In the genomic region with DNA sequence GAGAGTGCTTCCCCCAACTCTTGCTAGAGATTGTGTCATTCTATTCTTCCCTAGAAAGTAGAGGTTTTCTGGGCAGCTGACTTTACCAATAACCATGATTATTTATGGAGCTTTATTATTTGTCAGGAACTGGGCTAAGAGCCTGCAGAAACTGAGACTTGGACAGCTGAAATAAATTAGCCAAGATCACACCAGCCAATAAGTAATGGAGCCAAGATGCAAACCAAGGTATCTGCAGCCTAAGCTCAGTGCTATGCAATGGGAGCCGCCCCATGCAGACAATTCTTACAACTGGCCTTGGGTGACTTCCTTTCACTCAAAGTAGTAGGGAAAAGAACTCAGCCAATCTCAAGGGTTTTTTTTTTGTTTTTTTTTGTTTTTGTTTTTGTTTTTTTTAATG, we compare ENCODE assay signal across 21 cellular contexts.
A peak's percentile ranks its signal among the peaks of the same experiment; 100 is the strongest.
DNase-seq lines count a peak whose midpoint lies in the region; ATAC-seq, FAIRE-seq and TF ChIP-seq lines count a peak whose summit lies in the region.
"Had no signal": no experiment of that assay in that cellular context is flagged by ENCODE, and none has a peak within 500 bp of the region (broad histone marks: within the 10 kb centered on the region; RNA-seq: fewer than 3 reads in every experiment).

No MANE protein-coding gene starts in this region.

- WGBS in H1 (ENCODE audit: extremely low coverage in 1 of 2, insufficient coverage in 1 of 2, insufficient read length in 1 of 2, insufficient replicate concordance in 2 of 2, low coverage in 1 of 2, low lambda C conversion rate in 2 of 2, missing lambda C conversion rate in 1 of 2), 2 experiments, result 72% methylated on average over 1 of the region's 1 CpG; no CpG with 5 or more reads in 1 of the 2 experiments
- no CpG with 5 or more reads among the region's 1 CpG for WGBS in mesendoderm (ENCODE audit: extremely low coverage, insufficient coverage, low lambda C conversion rate)
- 75% methylated on average over 1 of the region's 1 CpG for WGBS in mammary epithelial cell (ENCODE audit: low coverage, missing lambda C conversion rate)

- intact Hi-C loops in mammary epithelial cell (cut with micrococcal nuclease), result no loop called here

- H3K4me3 Mint-ChIP-seq in T-cell, result no peak overlapping the region
- H3K4me3 Mint-ChIP-seq: stimulated activated naive B cell treated with anti-CD40 and anti-IgM and Interleukin-4, amounts not matched to agents 10 μg/mL and 1 μg/mL and 100 μg/mL, for 72 hours had no signal

- BruUV-seq in mammary epithelial cell (replicated peaks; lab: Mats Ljungman, UMichigan), result no TSS peak

- H3K9me3 Mint-ChIP-seq in T-cell, result peaks cover 0 to 9% (median 0%) of the 10 kb centered on the region in 3 donors

- dilution Hi-C loops in mammary epithelial cell (cut with HindIII; ENCODE audit: low sequenced_read_pairs), result no loop called here

- no peak for FAIRE-seq in H1 (lab: Jason Lieb, UNC)
- FAIRE-seq: A549 had no signal

- no peaks in the 10 kb centered on the region for H3K23me2 ChIP-seq in H1 (ENCODE audit: low read depth, low read length)

- no peaks in the 10 kb centered on the region for H3K36me3 Mint-ChIP-seq in T-cell
- H3K36me3 Mint-ChIP-seq: stimulated activated naive B cell treated with anti-CD40 and anti-IgM and Interleukin-4, amounts not matched to agents 10 μg/mL and 1 μg/mL and 100 μg/mL, for 72 hours had no signal

- 0 out of 2 replicates have a peak overlapping the region, but pooled peaks have one; percentile 9 for H2AFZ ChIP-seq in H1 (ENCODE audit: low read length)
- H2AFZ ChIP-seq in mammary epithelial cell (ENCODE audit: low read depth, low read length), result no peak overlapping the region

- H4K20me1 ChIP-seq in H1 (replicated peaks in 1 of 2; ENCODE audit: control insufficient read depth in 1 of 2, insufficient read depth in 2 of 2, low read length in 2 of 2) (no peaks in the 10 kb centered on the region), mammary epithelial cell (ENCODE audit: insufficient read depth, low read length) (no peaks in the 10 kb centered on the region)

- H3K27me3 ChIP-seq in H1 (replicated peaks in 1 of 4; ENCODE audit: control insufficient read depth in 3 of 4, extremely low read depth in 1 of 4, insufficient read depth in 3 of 4, low read length in 3 of 4), result no peaks in the 10 kb centered on the region
- no peaks in the 10 kb centered on the region for H3K27me3 ChIP-seq in mesendoderm (ENCODE audit: insufficient read depth, low read length, poor library complexity)
- H3K27me3 ChIP-seq in H7 (ENCODE audit: control insufficient read depth, insufficient read depth, low read length), result no peaks in the 10 kb centered on the region; the same call in 1 of the 2 replicates
- no peaks in the 10 kb centered on the region for H3K27me3 ChIP-seq in mammary epithelial cell (ENCODE audit: insufficient read depth, low read length)
- H3K27me3 ChIP-seq: brain microvascular endothelial cell, esophagus squamous epithelium had no signal

- in situ Hi-C loops in mammary epithelial cell (cut with MboI; ENCODE audit: low sequenced_read_pairs in 2 of 2), result no loop called here

- no peaks in the 10 kb centered on the region for H3K36me3 ChIP-seq in H1 (ENCODE audit: control insufficient read depth in 2 of 4, insufficient read depth in 4 of 4, low read length in 3 of 4)
- H3K36me3 ChIP-seq in mesendoderm (ENCODE audit: control insufficient read depth, insufficient read depth, low read length), result no peaks in the 10 kb centered on the region
- H3K36me3 ChIP-seq in H7 (replicated peaks; ENCODE audit: control insufficient read depth, insufficient read depth, low read length), result no peaks in the 10 kb centered on the region
- no peaks in the 10 kb centered on the region for H3K36me3 ChIP-seq in mammary epithelial cell (ENCODE audit: insufficient read depth, low read length)
- H3K36me3 ChIP-seq: brain microvascular endothelial cell, esophagus squamous epithelium had no signal

- H4K5ac ChIP-seq in H1 (ENCODE audit: insufficient read length, low read depth, low read length) (no peak overlapping the region), mesendoderm (ENCODE audit: low read length) (no peak overlapping the region)

- no peak overlapping the region for H2BK120ac ChIP-seq in H1 (replicated peaks; ENCODE audit: low read depth, low read length)
- no peak overlapping the region for H2BK120ac ChIP-seq in mesendoderm (ENCODE audit: low read depth, low read length)

- H3K4me1 ChIP-seq in H1 (replicated peaks in 1 of 4; ENCODE audit: control insufficient read depth in 3 of 4, insufficient read depth in 4 of 4, low read length in 3 of 4) (peaks cover 0 to 3% (median 0%) of the 10 kb centered on the region in 4 experiments; a peak in 2 of 7 replicates), mesendoderm (ENCODE audit: control insufficient read depth, low read depth, low read length) (no peaks in the 10 kb centered on the region), mammary epithelial cell (ENCODE audit: insufficient read depth, low read length) (peaks cover 12% of the 10 kb centered on the region)
- H3K4me1 ChIP-seq: A549 had no signal

- H3K27me3 Mint-ChIP-seq in T-cell, result peaks cover 0 to 12% of the 10 kb centered on the region in 2 donors

- H3K14ac ChIP-seq in H1 (ENCODE audit: insufficient read length), result no peak overlapping the region

- H4K8ac ChIP-seq in H1 (ENCODE audit: extremely low read depth, insufficient read depth, low read length) (no peak overlapping the region), mesendoderm (ENCODE audit: low read depth, low read length) (no peak overlapping the region)

- H3K18ac ChIP-seq in H1 (ENCODE audit: extremely low read depth, low read length) (no peak overlapping the region), mesendoderm (ENCODE audit: low read length) (no peak overlapping the region)

- ATAC-seq in HG02610 (IDR thresholded peaks at IDR 0.05; ENCODE audit: unreplicated experiment) (no peak), T-cell (replicated peaks in 1 of 4) (no peak)
- ATAC-seq: A549; stimulated activated naive B cell treated with anti-CD40 and anti-IgM and Interleukin-4, amounts not matched to agents 10 μg/mL and 1 μg/mL and 100 μg/mL, for 72 hours had no signal

- H3K27ac Mint-ChIP-seq in T-cell, result no peak overlapping the region
- H3K27ac Mint-ChIP-seq: stimulated activated naive B cell treated with anti-CD40 and anti-IgM and Interleukin-4, amounts not matched to agents 10 μg/mL and 1 μg/mL and 100 μg/mL, for 72 hours had no signal

- H2AK5ac ChIP-seq in H1 (ENCODE audit: low read depth, low read length) (no peak overlapping the region), mesendoderm (ENCODE audit: low read length) (no peak overlapping the region)

- H3K9ac ChIP-seq in H1 (replicated peaks in 1 of 4; ENCODE audit: extremely low read depth in 1 of 4, low read depth in 3 of 4, low read length in 3 of 4) (no peak overlapping the region), mesendoderm (ENCODE audit: low read length) (no peak overlapping the region), mammary epithelial cell (ENCODE audit: insufficient read depth, low read length) (no peak overlapping the region)

- TF ChIP-seq POLR2A in H1 (IDR thresholded peaks at IDR 0.05; ENCODE audit: control extremely low read depth in 1 of 2, low read depth in 2 of 2, low read length in 2 of 2), result no peak

- no peak for TF ChIP-seq EP300 in H1 (IDR thresholded peaks at IDR 0.05; ENCODE audit: borderline replicate concordance in 1 of 2, low read depth in 2 of 2, low read length in 2 of 2)

- no peak overlapping the region for H3K4me2 ChIP-seq in H1 (ENCODE audit: insufficient read depth in 1 of 2, low read depth in 2 of 2, low read length in 2 of 2)
- H3K4me2 ChIP-seq in mesendoderm (ENCODE audit: low read length), result no peak overlapping the region
- H3K4me2 ChIP-seq in mammary epithelial cell (ENCODE audit: insufficient read depth, low read depth, low read length), result no peak overlapping the region
- H3K4me2 ChIP-seq: A549 had no signal

- CTCF ChIA-PET in H1 (lab: Charles Lee; ENCODE audit: partially characterized antibody), result interaction anchor here (0.6 kb wide), 2 partner anchors 153 to 210 kb away, joined by 4 read pairs; no protein-coding TSS in a partner anchor
- CTCF ChIA-PET in mammary epithelial cell (lab: Charles Lee; ENCODE audit: low non-redundant PET), result interaction anchor here (0.6 kb wide), 1 partner anchor 19 kb away, joined by 3 read pairs; no protein-coding TSS in a partner anchor
- CTCF ChIA-PET in T-cell (lab: Charles Lee), result no interaction called here

- H3K56ac ChIP-seq in H1 (replicated peaks; ENCODE audit: insufficient read length, low read depth, low read length) (no peak overlapping the region), mesendoderm (ENCODE audit: low read length) (no peak overlapping the region)

- no peak overlapping the region for H3K4ac ChIP-seq in H1 (replicated peaks; ENCODE audit: insufficient read length, low read depth, low read length)
- H3K4ac ChIP-seq in mesendoderm (ENCODE audit: low read depth, low read length), result no peak overlapping the region

- H4K91ac ChIP-seq in H1 (replicated peaks; ENCODE audit: insufficient read length, low read length), result no peak overlapping the region

- H2BK12ac ChIP-seq in H1 (ENCODE audit: low read depth, low read length), result no peak overlapping the region

- H2BK20ac ChIP-seq in H1 (ENCODE audit: low read length), result no peak overlapping the region

- H3K79me1 ChIP-seq in H1 (ENCODE audit: low read depth, low read length), result no peaks in the 10 kb centered on the region
- no peaks in the 10 kb centered on the region for H3K79me1 ChIP-seq in mesendoderm (ENCODE audit: low read length)

- H3K79me2 ChIP-seq in H1 (ENCODE audit: control insufficient read depth in 1 of 2, insufficient read depth in 2 of 2, low read length in 2 of 2) (no peaks in the 10 kb centered on the region), mesendoderm (ENCODE audit: control insufficient read depth, insufficient read depth, low read length) (no peaks in the 10 kb centered on the region), mammary epithelial cell (ENCODE audit: insufficient read depth, low read length) (no peaks in the 10 kb centered on the region)

- no peak for TF ChIP-seq CTCF in HFF-Myc (IDR thresholded peaks at IDR 0.05; ENCODE audit: low read depth, low read length, missing control alignments)
- no peak for TF ChIP-seq CTCF in H1 (IDR thresholded peaks at IDR 0.05; ENCODE audit: control extremely low read depth in 1 of 3, insufficient read depth in 1 of 3, low read depth in 1 of 3, low read length in 3 of 3)
- TF ChIP-seq CTCF in mammary epithelial cell (conservative IDR thresholded peaks at IDR 0.05 in 1 of 2, IDR thresholded peaks at IDR 0.05 in 1 of 2; ENCODE audit: extremely low read depth in 1 of 2, insufficient read depth in 1 of 2, low read depth in 1 of 2, low read length in 2 of 2), result no peak

- H3K9me3 ChIP-seq in H1 (ENCODE audit: insufficient read depth in 2 of 2, low read depth in 1 of 2, low read length in 1 of 2) (no peaks in the 10 kb centered on the region), mammary epithelial cell (replicated peaks; ENCODE audit: insufficient read depth, low read length) (no peaks in the 10 kb centered on the region)
- H3K9me3 ChIP-seq: A549, esophagus squamous epithelium had no signal

- H2BK5ac ChIP-seq in H1 (ENCODE audit: low read depth, low read length), result no peak overlapping the region
- no peak overlapping the region for H2BK5ac ChIP-seq in mesendoderm (ENCODE audit: low read length)

- H3K27ac ChIP-seq in H1 (ENCODE audit: low read depth, low read length) (no peak overlapping the region), mesendoderm (ENCODE audit: low read depth, low read length) (no peak overlapping the region), mammary epithelial cell (ENCODE audit: insufficient read depth, low read depth, low read length) (no peak overlapping the region)
- H3K27ac ChIP-seq: A549, brain microvascular endothelial cell, dorsolateral prefrontal cortex, esophagus squamous epithelium had no signal

- H2BK15ac ChIP-seq in H1 (ENCODE audit: low read length), result no peak overlapping the region
- H2BK15ac ChIP-seq in mesendoderm (replicated peaks; ENCODE audit: low read depth), result no peak overlapping the region

- POLR2A ChIA-PET in H1 (lab: Charles Lee; ENCODE audit: partially characterized antibody), result no interaction called here
- POLR2A ChIA-PET in T-cell (lab: Charles Lee), result no interaction called here

- no peak for TF ChIP-seq RAD21 in H1 (IDR thresholded peaks at IDR 0.05 in 1 of 2, conservative IDR thresholded peaks at IDR 0.05 in 1 of 2; ENCODE audit: low read depth in 2 of 2, low read length in 2 of 2)

- DNase-seq in AG08395 (ENCODE audit: low spot score) (peak; percentile 80), HFF-Myc (ENCODE audit: extremely low read depth, low read depth) (peak; percentile 62), H1 (ENCODE audit: low read depth in 1 of 2, low spot score in 2 of 2) (no peak), mesendoderm (peak; percentile 6), H7 (no peak), mammary epithelial cell (no peak), T-cell (no peak)
- DNase-seq: activated gamma-delta T cell treated with Interleukin-2 at 50 U/mL for 16 hours; brain microvascular endothelial cell; dorsolateral prefrontal cortex; esophagus squamous epithelium; GOT3; NCI-H187; NCI-H510A; posterior cingulate gyrus; stimulated activated CD4-positive, alpha-beta T cell treated with anti-CD3 and anti-CD28 coated beads, Interleukin-12 subunit alpha, Interleukin-12 subunit beta, amount 100 ng/mL, for 4 hours; stimulated activated naive B cell treated with anti-CD40 and anti-IgM and Interleukin-4, amounts not matched to agents 10 μg/mL and 1 μg/mL and 100 μg/mL, for 72 hours; T1000; trophoblast cell had no signal

- no peak overlapping the region for H3K4me3 ChIP-seq in HFF-Myc (replicated peaks; ENCODE audit: low read depth, low read length)
- H3K4me3 ChIP-seq in H1 (ENCODE audit: extremely low read depth in 1 of 4, insufficient read depth in 2 of 4, low read depth in 3 of 4, low read length in 4 of 4), result no peak overlapping the region
- H3K4me3 ChIP-seq in mesendoderm (ENCODE audit: low read length), result no peak overlapping the region
- H3K4me3 ChIP-seq in H7 (ENCODE audit: insufficient read depth, low read depth, low read length), result no peak overlapping the region
- no peak overlapping the region for H3K4me3 ChIP-seq in mammary epithelial cell (replicated peaks in 1 of 3; ENCODE audit: insufficient read depth in 1 of 3, low read depth in 2 of 3, low read length in 3 of 3)
- H3K4me3 ChIP-seq: A549, dorsolateral prefrontal cortex, esophagus squamous epithelium had no signal

- H3K23ac ChIP-seq in H1 (ENCODE audit: insufficient read length) (no peak overlapping the region), mesendoderm (ENCODE audit: low read length) (no peak overlapping the region)

- no peaks in the 10 kb centered on the region for H3K4me1 Mint-ChIP-seq in T-cell
- H3K4me1 Mint-ChIP-seq: stimulated activated naive B cell treated with anti-CD40 and anti-IgM and Interleukin-4, amounts not matched to agents 10 μg/mL and 1 μg/mL and 100 μg/mL, for 72 hours had no signal

Comparison
In these comparisons a context has a peak if more than half of its experiments do, and no peak if none do; other contexts are left out.
1. DNase-seq: peak in AG08395 (single experiment), HFF-Myc (single experiment) and mesendoderm (single experiment); none in H1 (0 of 2), H7 (single experiment), mammary epithelial cell (single experiment) and T-cell (0 of 34).
2. CTCF ChIA-PET loops: an anchor here in H1 (0.6 kb wide) and mammary epithelial cell (0.6 kb wide); none called in T-cell.